ENCODE assay signal across 1 cellular context in the genomic region with DNA sequence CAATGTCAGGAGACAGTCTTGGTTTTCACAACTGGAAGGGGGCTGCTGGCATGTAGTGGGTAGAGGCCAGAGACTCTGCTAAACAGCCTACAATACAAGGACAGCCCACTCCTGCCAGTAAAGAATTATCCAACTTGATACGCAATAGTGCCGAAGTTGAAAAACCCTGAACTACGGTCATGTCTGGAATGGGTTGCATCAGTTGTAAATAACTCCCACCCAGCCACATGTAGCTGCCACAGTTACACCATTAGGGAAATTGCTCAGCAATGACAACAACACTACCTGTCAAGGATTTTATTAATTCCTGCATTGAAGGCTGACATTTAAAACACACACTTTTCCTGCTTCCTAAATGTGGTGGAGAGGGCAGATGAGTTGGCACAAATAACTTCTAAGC.
TF ChIP-seq lines count a peak whose summit lies in the region.

No MANE protein-coding gene starts in this region.

TF ChIP-seq in HepG2, 621 proteins besides CTCF, POLR2A, EP300 and RAD21 (continued from another document):
- TF ChIP-seq, protein P1, sequence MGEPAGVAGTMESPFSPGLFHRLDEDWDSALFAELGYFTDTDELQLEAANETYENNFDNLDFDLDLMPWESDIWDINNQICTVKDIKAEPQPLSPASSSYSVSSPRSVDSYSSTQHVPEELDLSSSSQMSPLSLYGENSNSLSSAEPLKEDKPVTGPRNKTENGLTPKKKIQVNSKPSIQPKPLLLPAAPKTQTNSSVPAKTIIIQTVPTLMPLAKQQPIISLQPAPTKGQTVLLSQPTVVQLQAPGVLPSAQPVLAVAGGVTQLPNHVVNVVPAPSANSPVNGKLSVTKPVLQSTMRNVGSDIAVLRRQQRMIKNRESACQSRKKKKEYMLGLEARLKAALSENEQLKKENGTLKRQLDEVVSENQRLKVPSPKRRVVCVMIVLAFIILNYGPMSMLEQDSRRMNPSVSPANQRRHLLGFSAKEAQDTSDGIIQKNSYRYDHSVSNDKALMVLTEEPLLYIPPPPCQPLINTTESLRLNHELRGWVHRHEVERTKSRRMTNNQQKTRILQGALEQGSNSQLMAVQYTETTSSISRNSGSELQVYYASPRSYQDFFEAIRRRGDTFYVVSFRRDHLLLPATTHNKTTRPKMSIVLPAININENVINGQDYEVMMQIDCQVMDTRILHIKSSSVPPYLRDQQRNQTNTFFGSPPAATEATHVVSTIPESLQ (CRISPR knock-in tag; conservative IDR thresholded peaks at IDR 0.05) = no peak
- TF ChIP-seq, protein P2, sequence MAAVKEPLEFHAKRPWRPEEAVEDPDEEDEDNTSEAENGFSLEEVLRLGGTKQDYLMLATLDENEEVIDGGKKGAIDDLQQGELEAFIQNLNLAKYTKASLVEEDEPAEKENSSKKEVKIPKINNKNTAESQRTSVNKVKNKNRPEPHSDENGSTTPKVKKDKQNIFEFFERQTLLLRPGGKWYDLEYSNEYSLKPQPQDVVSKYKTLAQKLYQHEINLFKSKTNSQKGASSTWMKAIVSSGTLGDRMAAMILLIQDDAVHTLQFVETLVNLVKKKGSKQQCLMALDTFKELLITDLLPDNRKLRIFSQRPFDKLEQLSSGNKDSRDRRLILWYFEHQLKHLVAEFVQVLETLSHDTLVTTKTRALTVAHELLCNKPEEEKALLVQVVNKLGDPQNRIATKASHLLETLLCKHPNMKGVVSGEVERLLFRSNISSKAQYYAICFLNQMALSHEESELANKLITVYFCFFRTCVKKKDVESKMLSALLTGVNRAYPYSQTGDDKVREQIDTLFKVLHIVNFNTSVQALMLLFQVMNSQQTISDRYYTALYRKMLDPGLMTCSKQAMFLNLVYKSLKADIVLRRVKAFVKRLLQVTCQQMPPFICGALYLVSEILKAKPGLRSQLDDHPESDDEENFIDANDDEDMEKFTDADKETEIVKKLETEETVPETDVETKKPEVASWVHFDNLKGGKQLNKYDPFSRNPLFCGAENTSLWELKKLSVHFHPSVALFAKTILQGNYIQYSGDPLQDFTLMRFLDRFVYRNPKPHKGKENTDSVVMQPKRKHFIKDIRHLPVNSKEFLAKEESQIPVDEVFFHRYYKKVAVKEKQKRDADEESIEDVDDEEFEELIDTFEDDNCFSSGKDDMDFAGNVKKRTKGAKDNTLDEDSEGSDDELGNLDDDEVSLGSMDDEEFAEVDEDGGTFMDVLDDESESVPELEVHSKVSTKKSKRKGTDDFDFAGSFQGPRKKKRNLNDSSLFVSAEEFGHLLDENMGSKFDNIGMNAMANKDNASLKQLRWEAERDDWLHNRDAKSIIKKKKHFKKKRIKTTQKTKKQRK (IDR thresholded peaks at IDR 0.05; ENCODE audit: low read length) = no peak
- TF ChIP-seq KAT8 (CRISPR knock-in tag; IDR thresholded peaks at IDR 0.05) (peak; percentile 24; the same call in 1 of the 2 replicates), ZNF329 (CRISPR knock-in tag; IDR thresholded peaks at IDR 0.05; ENCODE audit: low read depth) (no peak), HMG20A (CRISPR knock-in tag; IDR thresholded peaks at IDR 0.05; ENCODE audit: borderline replicate concordance) (peak; percentile 57; the same call in 1 of the 2 replicates), ZNF432 (CRISPR knock-in tag; IDR thresholded peaks at IDR 0.05; ENCODE audit: borderline replicate concordance) (no peak), KAT7 (CRISPR knock-in tag; IDR thresholded peaks at IDR 0.05; ENCODE audit: borderline replicate concordance) (peak; percentile 81), ZIK1 (CRISPR knock-in tag; IDR thresholded peaks at IDR 0.05; ENCODE audit: borderline replicate concordance, low read depth) (no peak), MAFG (CRISPR knock-in tag; IDR thresholded peaks at IDR 0.05) (no peak), AGO2 (optimal IDR thresholded peaks at IDR 0.05; ENCODE audit: low read depth, low read length) (no peak), ZNF607 (CRISPR knock-in tag; IDR thresholded peaks at IDR 0.05; ENCODE audit: borderline replicate concordance) (no peak), ELF3 (CRISPR knock-in tag; IDR thresholded peaks at IDR 0.05) (peak; percentile 16; the same call in 1 of the 2 replicates), SALL1 (CRISPR knock-in tag; IDR thresholded peaks at IDR 0.05) (peak; percentile 54), ZZZ3 (CRISPR knock-in tag; IDR thresholded peaks at IDR 0.05; ENCODE audit: borderline replicate concordance) (no peak), MAZ (IDR thresholded peaks at IDR 0.05; ENCODE audit: borderline replicate concordance, low read depth, low read length) (no peak), MAZ (CRISPR knock-in tag; IDR thresholded peaks at IDR 0.05; ENCODE audit: low read depth) (0 out of 2 replicates have a peak, but pooled peaks have one; percentile 37), ZNF570 (CRISPR knock-in tag; IDR thresholded peaks at IDR 0.05; ENCODE audit: borderline replicate concordance) (no peak), HOXA3 (CRISPR knock-in tag; IDR thresholded peaks at IDR 0.05) (no peak), ZNF367 (CRISPR knock-in tag; IDR thresholded peaks at IDR 0.05; ENCODE audit: borderline replicate concordance) (no peak), SOX5 (CRISPR knock-in tag; IDR thresholded peaks at IDR 0.05; ENCODE audit: borderline replicate concordance) (peak; percentile 70; the same call in 1 of the 2 replicates), ZMYM2 (CRISPR knock-in tag; IDR thresholded peaks at IDR 0.05) (no peak), ZNF790 (CRISPR knock-in tag; IDR thresholded peaks at IDR 0.05; ENCODE audit: borderline replicate concordance) (no peak), KDM1A (CRISPR knock-in tag; IDR thresholded peaks at IDR 0.05) (0 out of 2 replicates have a peak, but pooled peaks have one; percentile 30), YEATS2 (CRISPR knock-in tag; IDR thresholded peaks at IDR 0.05; ENCODE audit: borderline replicate concordance) (no peak), RBM22 (optimal IDR thresholded peaks at IDR 0.05; ENCODE audit: low read length) (no peak), IKZF1 (IDR thresholded peaks at IDR 0.05) (no peak), ZKSCAN8 (CRISPR knock-in tag; IDR thresholded peaks at IDR 0.05; ENCODE audit: borderline replicate concordance) (peak; percentile 62; the same call in 1 of the 2 replicates), TAF15 (IDR thresholded peaks at IDR 0.05; ENCODE audit: low read depth, low read length, poor library complexity, severe bottlenecking) (no peak), TBX2 (CRISPR knock-in tag; IDR thresholded peaks at IDR 0.05; ENCODE audit: borderline replicate concordance) (peak; percentile 67; the same call in 1 of the 2 replicates), HNRNPUL1 (IDR thresholded peaks at IDR 0.05; ENCODE audit: low read depth, low read length) (no peak), MEIS1 (CRISPR knock-in tag; IDR thresholded peaks at IDR 0.05; ENCODE audit: borderline replicate concordance) (no peak)
- TF ChIP-seq, protein P3, sequence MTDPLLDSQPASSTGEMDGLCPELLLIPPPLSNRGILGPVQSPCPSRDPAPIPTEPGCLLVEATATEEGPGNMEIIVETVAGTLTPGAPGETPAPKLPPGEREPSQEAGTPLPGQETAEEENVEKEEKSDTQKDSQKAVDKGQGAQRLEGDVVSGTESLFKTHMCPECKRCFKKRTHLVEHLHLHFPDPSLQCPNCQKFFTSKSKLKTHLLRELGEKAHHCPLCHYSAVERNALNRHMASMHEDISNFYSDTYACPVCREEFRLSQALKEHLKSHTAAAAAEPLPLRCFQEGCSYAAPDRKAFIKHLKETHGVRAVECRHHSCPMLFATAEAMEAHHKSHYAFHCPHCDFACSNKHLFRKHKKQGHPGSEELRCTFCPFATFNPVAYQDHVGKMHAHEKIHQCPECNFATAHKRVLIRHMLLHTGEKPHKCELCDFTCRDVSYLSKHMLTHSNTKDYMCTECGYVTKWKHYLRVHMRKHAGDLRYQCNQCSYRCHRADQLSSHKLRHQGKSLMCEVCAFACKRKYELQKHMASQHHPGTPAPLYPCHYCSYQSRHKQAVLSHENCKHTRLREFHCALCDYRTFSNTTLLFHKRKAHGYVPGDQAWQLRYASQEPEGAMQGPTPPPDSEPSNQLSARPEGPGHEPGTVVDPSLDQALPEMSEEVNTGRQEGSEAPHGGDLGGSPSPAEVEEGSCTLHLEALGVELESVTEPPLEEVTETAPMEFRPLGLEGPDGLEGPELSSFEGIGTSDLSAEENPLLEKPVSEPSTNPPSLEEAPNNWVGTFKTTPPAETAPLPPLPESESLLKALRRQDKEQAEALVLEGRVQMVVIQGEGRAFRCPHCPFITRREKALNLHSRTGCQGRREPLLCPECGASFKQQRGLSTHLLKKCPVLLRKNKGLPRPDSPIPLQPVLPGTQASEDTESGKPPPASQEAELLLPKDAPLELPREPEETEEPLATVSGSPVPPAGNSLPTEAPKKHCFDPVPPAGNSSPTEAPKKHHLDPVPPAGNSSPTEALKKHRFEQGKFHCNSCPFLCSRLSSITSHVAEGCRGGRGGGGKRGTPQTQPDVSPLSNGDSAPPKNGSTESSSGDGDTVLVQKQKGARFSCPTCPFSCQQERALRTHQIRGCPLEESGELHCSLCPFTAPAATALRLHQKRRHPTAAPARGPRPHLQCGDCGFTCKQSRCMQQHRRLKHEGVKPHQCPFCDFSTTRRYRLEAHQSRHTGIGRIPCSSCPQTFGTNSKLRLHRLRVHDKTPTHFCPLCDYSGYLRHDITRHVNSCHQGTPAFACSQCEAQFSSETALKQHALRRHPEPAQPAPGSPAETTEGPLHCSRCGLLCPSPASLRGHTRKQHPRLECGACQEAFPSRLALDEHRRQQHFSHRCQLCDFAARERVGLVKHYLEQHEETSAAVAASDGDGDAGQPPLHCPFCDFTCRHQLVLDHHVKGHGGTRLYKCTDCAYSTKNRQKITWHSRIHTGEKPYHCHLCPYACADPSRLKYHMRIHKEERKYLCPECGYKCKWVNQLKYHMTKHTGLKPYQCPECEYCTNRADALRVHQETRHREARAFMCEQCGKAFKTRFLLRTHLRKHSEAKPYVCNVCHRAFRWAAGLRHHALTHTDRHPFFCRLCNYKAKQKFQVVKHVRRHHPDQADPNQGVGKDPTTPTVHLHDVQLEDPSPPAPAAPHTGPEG (CRISPR knock-in tag; IDR thresholded peaks at IDR 0.05) = no peak
- TF ChIP-seq, protein P4, sequence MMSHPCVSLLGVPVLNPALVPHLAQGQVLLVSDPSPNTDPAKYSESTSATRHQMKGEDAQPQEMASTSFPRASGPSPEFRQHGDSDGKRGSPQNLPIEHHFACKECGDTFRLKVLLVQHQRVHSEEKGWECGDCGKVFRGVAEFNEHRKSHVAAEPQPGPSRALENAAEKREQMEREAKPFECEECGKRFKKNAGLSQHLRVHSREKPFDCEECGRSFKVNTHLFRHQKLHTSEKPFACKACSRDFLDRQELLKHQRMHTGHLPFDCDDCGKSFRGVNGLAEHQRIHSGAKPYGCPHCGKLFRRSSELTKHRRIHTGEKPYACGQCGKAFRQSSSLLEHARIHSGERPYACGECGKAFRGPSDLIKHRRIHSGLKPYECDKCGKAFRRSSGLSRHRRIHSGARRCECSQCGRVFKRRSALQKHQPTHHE (CRISPR knock-in tag; IDR thresholded peaks at IDR 0.05; ENCODE audit: borderline replicate concordance) = no peak
- TF ChIP-seq, protein P5, sequence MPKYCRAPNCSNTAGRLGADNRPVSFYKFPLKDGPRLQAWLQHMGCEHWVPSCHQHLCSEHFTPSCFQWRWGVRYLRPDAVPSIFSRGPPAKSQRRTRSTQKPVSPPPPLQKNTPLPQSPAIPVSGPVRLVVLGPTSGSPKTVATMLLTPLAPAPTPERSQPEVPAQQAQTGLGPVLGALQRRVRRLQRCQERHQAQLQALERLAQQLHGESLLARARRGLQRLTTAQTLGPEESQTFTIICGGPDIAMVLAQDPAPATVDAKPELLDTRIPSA (CRISPR knock-in tag; IDR thresholded peaks at IDR 0.05; ENCODE audit: borderline replicate concordance) = no peak
- TF ChIP-seq, protein P6, sequence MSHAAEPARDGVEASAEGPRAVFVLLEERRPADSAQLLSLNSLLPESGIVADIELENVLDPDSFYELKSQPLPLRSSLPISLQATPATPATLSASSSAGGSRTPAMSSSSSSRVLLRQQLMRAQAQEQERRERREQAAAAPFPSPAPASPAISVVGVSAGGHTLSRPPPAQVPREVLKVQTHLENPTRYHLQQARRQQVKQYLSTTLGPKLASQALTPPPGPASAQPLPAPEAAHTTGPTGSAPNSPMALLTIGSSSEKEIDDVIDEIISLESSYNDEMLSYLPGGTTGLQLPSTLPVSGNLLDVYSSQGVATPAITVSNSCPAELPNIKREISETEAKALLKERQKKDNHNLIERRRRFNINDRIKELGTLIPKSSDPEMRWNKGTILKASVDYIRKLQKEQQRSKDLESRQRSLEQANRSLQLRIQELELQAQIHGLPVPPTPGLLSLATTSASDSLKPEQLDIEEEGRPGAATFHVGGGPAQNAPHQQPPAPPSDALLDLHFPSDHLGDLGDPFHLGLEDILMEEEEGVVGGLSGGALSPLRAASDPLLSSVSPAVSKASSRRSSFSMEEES (CRISPR knock-in tag; IDR thresholded peaks at IDR 0.05) = peak; percentile 56; the same call in 1 of the 2 replicates
- TF ChIP-seq, protein P7, sequence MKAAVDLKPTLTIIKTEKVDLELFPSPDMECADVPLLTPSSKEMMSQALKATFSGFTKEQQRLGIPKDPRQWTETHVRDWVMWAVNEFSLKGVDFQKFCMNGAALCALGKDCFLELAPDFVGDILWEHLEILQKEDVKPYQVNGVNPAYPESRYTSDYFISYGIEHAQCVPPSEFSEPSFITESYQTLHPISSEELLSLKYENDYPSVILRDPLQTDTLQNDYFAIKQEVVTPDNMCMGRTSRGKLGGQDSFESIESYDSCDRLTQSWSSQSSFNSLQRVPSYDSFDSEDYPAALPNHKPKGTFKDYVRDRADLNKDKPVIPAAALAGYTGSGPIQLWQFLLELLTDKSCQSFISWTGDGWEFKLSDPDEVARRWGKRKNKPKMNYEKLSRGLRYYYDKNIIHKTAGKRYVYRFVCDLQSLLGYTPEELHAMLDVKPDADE (CRISPR knock-in tag; IDR thresholded peaks at IDR 0.05) = no peak
- TF ChIP-seq, protein P8, sequence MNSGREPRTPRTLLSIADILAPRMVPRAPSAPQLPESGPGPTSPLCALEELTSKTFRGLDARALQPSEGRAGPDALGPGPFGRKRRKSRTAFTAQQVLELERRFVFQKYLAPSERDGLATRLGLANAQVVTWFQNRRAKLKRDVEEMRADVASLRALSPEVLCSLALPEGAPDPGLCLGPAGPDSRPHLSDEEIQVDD (CRISPR knock-in tag; IDR thresholded peaks at IDR 0.05; ENCODE audit: borderline replicate concordance) = no peak
- TF ChIP-seq, protein P9, sequence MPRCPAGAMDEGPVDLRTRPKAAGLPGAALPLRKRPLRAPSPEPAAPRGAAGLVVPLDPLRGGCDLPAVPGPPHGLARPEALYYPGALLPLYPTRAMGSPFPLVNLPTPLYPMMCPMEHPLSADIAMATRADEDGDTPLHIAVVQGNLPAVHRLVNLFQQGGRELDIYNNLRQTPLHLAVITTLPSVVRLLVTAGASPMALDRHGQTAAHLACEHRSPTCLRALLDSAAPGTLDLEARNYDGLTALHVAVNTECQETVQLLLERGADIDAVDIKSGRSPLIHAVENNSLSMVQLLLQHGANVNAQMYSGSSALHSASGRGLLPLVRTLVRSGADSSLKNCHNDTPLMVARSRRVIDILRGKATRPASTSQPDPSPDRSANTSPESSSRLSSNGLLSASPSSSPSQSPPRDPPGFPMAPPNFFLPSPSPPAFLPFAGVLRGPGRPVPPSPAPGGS (CRISPR knock-in tag; IDR thresholded peaks at IDR 0.05) = no peak
- TF ChIP-seq, protein P10, sequence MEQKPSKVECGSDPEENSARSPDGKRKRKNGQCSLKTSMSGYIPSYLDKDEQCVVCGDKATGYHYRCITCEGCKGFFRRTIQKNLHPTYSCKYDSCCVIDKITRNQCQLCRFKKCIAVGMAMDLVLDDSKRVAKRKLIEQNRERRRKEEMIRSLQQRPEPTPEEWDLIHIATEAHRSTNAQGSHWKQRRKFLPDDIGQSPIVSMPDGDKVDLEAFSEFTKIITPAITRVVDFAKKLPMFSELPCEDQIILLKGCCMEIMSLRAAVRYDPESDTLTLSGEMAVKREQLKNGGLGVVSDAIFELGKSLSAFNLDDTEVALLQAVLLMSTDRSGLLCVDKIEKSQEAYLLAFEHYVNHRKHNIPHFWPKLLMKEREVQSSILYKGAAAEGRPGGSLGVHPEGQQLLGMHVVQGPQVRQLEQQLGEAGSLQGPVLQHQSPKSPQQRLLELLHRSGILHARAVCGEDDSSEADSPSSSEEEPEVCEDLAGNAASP (CRISPR knock-in tag; IDR thresholded peaks at IDR 0.05; ENCODE audit: borderline replicate concordance) = peak; percentile 90; the same call in 1 of the 2 replicates
